8 cellular contexts compared by ENCODE assay signal in genomic region chr2:42171396-42171971, GRCh38. TPM values are rescaled to one million over a fixed set of nuclear protein-coding genes. Genes with fewer than 3 reads are reported as not detected.
DNase-seq lines count a peak whose midpoint lies in the region; ATAC-seq, FAIRE-seq and TF ChIP-seq lines count a peak whose summit lies in the region.

No MANE protein-coding gene starts in this region.

- H2AFZ ChIP-seq in SU-DHL-6 (ENCODE audit: low read depth, low read length, severe bottlenecking) = no peak overlapping the region

- no peaks in the 10 kb centered on the region for H3K9me3 Mint-ChIP-seq in Caco-2 (ENCODE audit: unreplicated experiment)

- H3F3A ChIP-seq in SU-DHL-6 (ENCODE audit: insufficient read depth) = no peaks in the 10 kb centered on the region; the same call in 1 of the 2 replicates

- no TSS peak for BruUV-seq in Caco-2 (replicated peaks; lab: Mats Ljungman, UMichigan)

- DNase-seq in Caco-2 = no peak
- no peak for DNase-seq in HTR-8/SVneo (ENCODE audit: insufficient read length, low spot score)
- DNase-seq in SW 1271 (lab: John Stamatoyannopoulos, UW) = no peak
- no peak for DNase-seq in anterior cingulate cortex (lab: John Stamatoyannopoulos, UW)

- WGBS in mesodermal cell (ENCODE audit: insufficient coverage in 2 of 2), 2 experiments = 67 to 78% methylated on average over 1 to 2 of the region's 3 CpGs

- H3K4me3 ChIP-seq in Caco-2 (ENCODE audit: low read depth, low read length) (peak overlapping the region; percentile 89), SU-DHL-6 (ENCODE audit: insufficient read depth, low read length, poor library complexity, severe bottlenecking) (no peak overlapping the region), mesodermal cell (ENCODE audit: extremely low read depth, insufficient read depth, low read length, poor library complexity, severe bottlenecking) (peak overlapping the region; percentile 77)

- peak; percentile 44 for ATAC-seq in GM21717 (IDR thresholded peaks at IDR 0.05; ENCODE audit: unreplicated experiment)
- ATAC-seq in GM19328 (IDR thresholded peaks at IDR 0.05; ENCODE audit: unreplicated experiment) = no peak

- H3K36me3 Mint-ChIP-seq in Caco-2 (ENCODE audit: insufficient read depth, unreplicated experiment) = peaks cover 18% of the 10 kb centered on the region

- peaks cover 29% of the 10 kb centered on the region for H3K4me1 ChIP-seq in Caco-2
- no peaks in the 10 kb centered on the region for H3K4me1 ChIP-seq in mesodermal cell (ENCODE audit: control insufficient read depth, insufficient read depth, low read length, poor library complexity, severe bottlenecking)

- H3K9me3 ChIP-seq in Caco-2 (no peaks in the 10 kb centered on the region), SU-DHL-6 (ENCODE audit: insufficient read depth, low read length) (no peaks in the 10 kb centered on the region), mesodermal cell (ENCODE audit: control insufficient read depth, low read length) (peaks cover 5% of the 10 kb centered on the region)

- H3K27ac ChIP-seq in SU-DHL-6 (ENCODE audit: low read depth, low read length) (no peak overlapping the region), mesodermal cell (ENCODE audit: low read depth, low read length, severe bottlenecking) (peak overlapping the region; percentile 10)

- H4K20me1 ChIP-seq in SU-DHL-6 (ENCODE audit: low read depth, low read length) = peaks cover 14% of the 10 kb centered on the region

- H3K79me2 ChIP-seq in SU-DHL-6 (ENCODE audit: insufficient read depth, low read length) = peaks cover 56% of the 10 kb centered on the region

- H3K36me3 ChIP-seq in Caco-2 (ENCODE audit: control insufficient read depth, insufficient read depth, low read length) (no peaks in the 10 kb centered on the region), SU-DHL-6 (ENCODE audit: low read length) (peaks cover 9% of the 10 kb centered on the region; the same call in 1 of the 2 replicates), mesodermal cell (ENCODE audit: control insufficient read depth, insufficient read depth, low read length) (no peaks in the 10 kb centered on the region)

- peak overlapping the region; percentile 86 for H3K4me2 ChIP-seq in SU-DHL-6 (ENCODE audit: low read depth, low read length, poor library complexity, severe bottlenecking)

- intact Hi-C loops in Caco-2 (cut with micrococcal nuclease; ENCODE audit: unreplicated experiment) = loop anchor here (1.0 to 2.0 kb wide), 2 partner anchors 67 to 75 kb away; no protein-coding TSS in a partner anchor

- TF ChIP-seq CTCF in Caco-2 (IDR thresholded peaks at IDR 0.05; ENCODE audit: insufficient read depth in 1 of 2, low read depth in 1 of 2, low read length in 1 of 2, severe bottlenecking in 1 of 2, unreplicated experiment in 1 of 2) = no peak
- TF ChIP-seq CTCF in SU-DHL-6 (IDR thresholded peaks at IDR 0.05; ENCODE audit: insufficient read depth, low read length, poor library complexity, severe bottlenecking) = no peak

- H3K27me3 Mint-ChIP-seq in Caco-2 (ENCODE audit: insufficient read depth, unreplicated experiment) = no peaks in the 10 kb centered on the region

- peaks cover 27% of the 10 kb centered on the region for H3K4me1 Mint-ChIP-seq in Caco-2 (ENCODE audit: low read depth, unreplicated experiment)

- H3K9me2 ChIP-seq in SU-DHL-6 (replicated peaks; ENCODE audit: insufficient read depth, low read length) = no peaks in the 10 kb centered on the region

- H3K27me3 ChIP-seq in Caco-2 (replicated peaks; ENCODE audit: control insufficient read depth, insufficient read depth, low read length) = no peaks in the 10 kb centered on the region
- no peaks in the 10 kb centered on the region for H3K27me3 ChIP-seq in SU-DHL-6 (ENCODE audit: low read length)

- H3K4me3 Mint-ChIP-seq in Caco-2 (ENCODE audit: unreplicated experiment) = no peak overlapping the region

- no peak overlapping the region for H3K27ac Mint-ChIP-seq in Caco-2 (ENCODE audit: unreplicated experiment)

- POLR2A ChIA-PET in Caco-2 (lab: Charles Lee) = interaction anchor here (1.0 kb wide), 1 partner anchor 20 kb away, joined by 3 read pairs; no protein-coding TSS in a partner anchor

- CTCF ChIA-PET in Caco-2 (lab: Charles Lee) = no interaction called here

- FAIRE-seq in HTR-8/SVneo (lab: Jason Lieb, UNC) = no peak

- H3K9ac ChIP-seq in SU-DHL-6 (ENCODE audit: low read length) = 0 out of 2 replicates have a peak overlapping the region, but pooled peaks have one; percentile 74

RNA-seq across cellular contexts. Expression of gene EML4, which starts 2.3 kb away (rescaled TPM):
- total RNA-seq in Caco-2 (2022) = 122 and 125 TPM in 2 replicates
- 60.0 TPM for polyA plus RNA-seq in mesodermal cell (2013, experiment 1 of 2)
- 56.2 TPM for polyA plus RNA-seq in mesodermal cell (2013, experiment 2 of 2)
